7 cellular contexts compared by ENCODE assay signal in the genomic region with DNA sequence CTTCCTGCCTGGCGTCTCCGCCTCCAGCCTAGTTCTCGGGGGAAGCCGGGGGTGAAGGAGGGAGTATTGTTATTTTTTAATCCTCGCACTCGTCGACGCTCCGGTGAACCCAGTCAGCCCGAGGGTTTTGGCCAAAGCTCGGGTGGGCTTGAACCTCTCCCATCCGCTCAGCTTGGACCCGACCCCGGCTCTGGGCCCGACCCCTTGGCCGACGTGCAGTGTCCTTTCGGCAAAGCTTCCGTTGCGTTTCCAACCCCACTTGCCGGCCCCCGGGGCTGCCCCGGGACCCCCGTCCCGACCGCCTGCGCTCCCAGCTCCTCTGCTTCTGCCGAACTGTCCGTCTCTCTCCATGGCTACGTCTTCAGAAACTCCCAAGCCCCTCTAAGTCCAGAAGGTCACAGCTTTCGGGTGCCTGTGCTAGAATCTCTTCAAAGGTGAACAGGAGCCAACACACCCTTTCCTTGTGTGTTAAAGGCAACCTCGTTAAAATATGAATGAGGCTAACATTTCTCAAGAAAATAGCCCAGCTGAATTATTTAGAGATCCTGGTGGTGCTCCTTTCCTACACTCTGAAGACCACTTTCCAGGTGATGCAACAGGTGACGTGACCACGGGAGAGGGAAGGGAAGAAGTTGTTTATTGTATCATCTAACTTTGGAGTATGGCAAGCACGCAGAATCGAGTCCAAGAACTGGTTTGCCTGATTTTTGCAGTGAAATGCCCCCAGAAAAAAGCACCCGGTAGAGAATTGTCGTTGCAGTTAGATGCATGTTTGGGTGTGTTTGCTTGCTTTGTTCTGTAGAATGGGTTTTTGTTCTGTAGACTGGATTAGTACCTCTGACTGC. TPM values are rescaled to one million over a fixed set of nuclear protein-coding genes. Genes with fewer than 3 reads are reported as not detected.
DNase-seq lines count a peak whose midpoint lies in the region; ATAC-seq and TF ChIP-seq lines count a peak whose summit lies in the region.

No MANE protein-coding gene starts in this region.

- H3K27me3 ChIP-seq in dorsolateral prefrontal cortex (no peaks in the 10 kb centered on the region), muscle layer of duodenum (ENCODE audit: low read depth, low read length) (no peaks in the 10 kb centered on the region)

- H3K4me3 ChIP-seq in NB4 (ENCODE audit: low read depth, low read length) (peak overlapping the region; percentile 92), dorsolateral prefrontal cortex (peak overlapping the region; percentile 67 to 99 (median 90)), muscle layer of duodenum (ENCODE audit: low read depth in 1 of 2, low read length in 2 of 2) (peak overlapping the region; percentile 78 to 85)

- DNase-seq in NB4 (ENCODE audit: low read depth) (no peak), dorsolateral prefrontal cortex (peak in 2 of 10 donors; percentile 47 to 60), NCI-H2196 treated with DMSO at 0.1 percent for 48 hours (lab: John Stamatoyannopoulos, UW; ENCODE audit: unreplicated experiment) (no peak), foreskin melanocyte (no peak), occipital lobe (lab: John Stamatoyannopoulos, UW) (no peak)

- TF ChIP-seq POLR2A in NB4 (IDR thresholded peaks at IDR 0.05; ENCODE audit: extremely low read depth, insufficient read length): no peak

- no peaks in the 10 kb centered on the region for H3K36me3 ChIP-seq in muscle layer of duodenum (ENCODE audit: control insufficient read depth in 1 of 2, insufficient read depth in 2 of 2, low read length in 2 of 2)

- H3K27ac ChIP-seq in dorsolateral prefrontal cortex: peak overlapping the region; percentile 52 to 97 (median 92)
- H3K27ac ChIP-seq in muscle layer of duodenum (ENCODE audit: low read length): peak overlapping the region; percentile 50

- ATAC-seq in GM18909 (IDR thresholded peaks at IDR 0.05; ENCODE audit: poor library complexity, unreplicated experiment): peak; percentile 0

- no peaks in the 10 kb centered on the region for H3K9me3 ChIP-seq in muscle layer of duodenum (ENCODE audit: control insufficient read depth in 1 of 2, low read length in 2 of 2)

- no peak for TF ChIP-seq CTCF in NB4 (IDR thresholded peaks at IDR 0.05; ENCODE audit: low read depth, low read length)
- peak in 1 of 56 donors; percentile 0 for TF ChIP-seq CTCF in dorsolateral prefrontal cortex (IDR thresholded peaks at IDR 0.05 in 54 of 56, conservative IDR thresholded peaks at IDR 0.05 in 2 of 56; ENCODE audit: low read depth in 1 of 56, partially characterized antibody in 56 of 56)

- intact Hi-C loops in dorsolateral prefrontal cortex (cut with DNase I): loop anchor here (1.0 to 10.0 kb wide), 10 partner anchors 46 to 391 kb away; partner anchors contain the start of genes COX20 (in 2 of the 2), HNRNPU (in 2 of the 2) and ADSS2 (in 1 of the 2)

- H3K4me1 ChIP-seq in muscle layer of duodenum (ENCODE audit: control insufficient read depth in 1 of 2, insufficient read depth in 2 of 2, low read length in 2 of 2): peaks cover 5 to 22% of the 10 kb centered on the region in 2 donors

RNA-seq across cellular contexts. Expression of gene DESI2, which starts 0.7 kb away (rescaled TPM):
- total RNA-seq in dorsolateral prefrontal cortex: 10 to 100 TPM in 107 of 120 experiments, 1 to 10 TPM in 13; 8.3 to 17.4 (median 11.9) TPM
- total RNA-seq in occipital lobe: 38.8 TPM
